Comparison of ENCODE assay signal across 21 cellular contexts in genomic region chr20:19922716-19923115, GRCh38.
DNase-seq lines count a peak whose midpoint lies in the region; ATAC-seq, FAIRE-seq and TF ChIP-seq lines count a peak whose summit lies in the region.
"Had no signal": no experiment of that assay in that cellular context is flagged by ENCODE, and none has a peak within 500 bp of the region (broad histone marks: within the 10 kb centered on the region; RNA-seq: fewer than 3 reads in every experiment).

No MANE protein-coding gene starts in this region.

- no peak for FAIRE-seq in small intestine (lab: Jason Lieb, UNC)
- FAIRE-seq: H54 had no signal

- H3K9me3 ChIP-seq in cardiac muscle cell (ENCODE audit: low read depth) (no peaks in the 10 kb centered on the region), liver (ENCODE audit: control insufficient read depth in 4 of 4, low read length in 3 of 4) (no peaks in the 10 kb centered on the region), spleen (no peaks in the 10 kb centered on the region), small intestine (ENCODE audit: control insufficient read depth, low read depth) (no peaks in the 10 kb centered on the region)
- H3K9me3 ChIP-seq: BE2C had no signal

- TF ChIP-seq CTCF in cardiac muscle cell (IDR thresholded peaks at IDR 0.05; ENCODE audit: low read depth, low read length) (no peak), choroid plexus epithelial cell (conservative IDR thresholded peaks at IDR 0.05; ENCODE audit: low read depth, low read length) (no peak), liver (IDR thresholded peaks at IDR 0.05; ENCODE audit: low read depth, low read length, missing input control) (no peak), spleen (IDR thresholded peaks at IDR 0.05 in 8 of 11, conservative IDR thresholded peaks at IDR 0.05 in 3 of 11) (no peak)

- peak in 1 of 2 donors; percentile 11 for TF ChIP-seq RAD21 in liver (IDR thresholded peaks at IDR 0.05)

- no peak for ATAC-seq in left ventricle myocardium superior
- ATAC-seq in HG03432 (IDR thresholded peaks at IDR 0.05; ENCODE audit: unreplicated experiment) = no peak

- DNase-seq in cardiac muscle cell (ENCODE audit: low read depth in 1 of 2, low spot score in 1 of 2) (no peak), left ventricle myocardium superior (no peak), choroid plexus epithelial cell (ENCODE audit: low read depth) (peak; percentile 23), spleen (no peak), NOMO-1 (lab: John Stamatoyannopoulos, UW; ENCODE audit: unreplicated experiment in 2 of 2) (no peak), small intestine (no peak)
- DNase-seq: 8988T; BE2C; CD4-positive, alpha-beta T cell; DMS79; IMR-90; Kasumi-1; MM.1S; NCI-H1105; NCI-H1694; NCI-H510A treated with DMSO at 0.1 percent for 48 hours; NCI-H82; SHP77 had no signal

- H3K27me3 ChIP-seq in cardiac muscle cell (no peaks in the 10 kb centered on the region), liver (ENCODE audit: control insufficient read depth in 4 of 4, insufficient read depth in 4 of 4, low read length in 3 of 4) (no peaks in the 10 kb centered on the region), spleen (replicated peaks in 1 of 7) (no peaks in the 10 kb centered on the region), small intestine (ENCODE audit: control insufficient read depth in 2 of 2, insufficient read depth in 2 of 2, low read length in 2 of 2) (no peaks in the 10 kb centered on the region)

- no peak overlapping the region for H3K4me3 ChIP-seq in cardiac muscle cell
- no peak overlapping the region for H3K4me3 ChIP-seq in choroid plexus epithelial cell (ENCODE audit: low read depth, low read length)
- H3K4me3 ChIP-seq in liver (ENCODE audit: low read depth in 1 of 3, low read length in 3 of 3) = no peak overlapping the region
- H3K4me3 ChIP-seq in spleen = no peak overlapping the region
- H3K4me3 ChIP-seq in small intestine (ENCODE audit: low read depth in 1 of 2, low read length in 2 of 2) = no peak overlapping the region

- H3K4me1 ChIP-seq in cardiac muscle cell (ENCODE audit: low read depth) = peaks cover 34% of the 10 kb centered on the region
- H3K4me1 ChIP-seq in liver (ENCODE audit: control insufficient read depth in 4 of 4, insufficient read depth in 4 of 4, low read length in 3 of 4) = peaks cover 0 to 8% (median 4%) of the 10 kb centered on the region in 4 donors
- peaks cover 13 to 68% (median 44%) of the 10 kb centered on the region in 6 donors for H3K4me1 ChIP-seq in spleen
- H3K4me1 ChIP-seq in small intestine (ENCODE audit: control insufficient read depth in 2 of 2, insufficient read depth in 1 of 2, low read depth in 1 of 2, low read length in 1 of 2) = peaks cover 4 to 13% of the 10 kb centered on the region in 2 donors
- H3K4me1 ChIP-seq: BE2C had no signal

- intact Hi-C loops in left ventricle myocardium superior (cut with micrococcal nuclease) = no loop called here
- intact Hi-C loops in spleen (cut with DNase I; ENCODE audit: low total_unique reads) = no loop called here

- TF ChIP-seq POLR2A in spleen (IDR thresholded peaks at IDR 0.05) = no peak

- H3K9ac ChIP-seq in liver (ENCODE audit: low read depth in 1 of 2, low read length in 2 of 2) = no peak overlapping the region

- WGBS in liver = 85% methylated on average over 7 of the region's 7 CpGs
- 50 to 79% (median 69%) methylated on average over 7 of the region's 7 CpGs for WGBS in spleen, 5 donors
- WGBS in small intestine, 3 donors = 81 to 89% (median 87%) methylated on average over 7 of the region's 7 CpGs

- H3K36me3 ChIP-seq in cardiac muscle cell = no peaks in the 10 kb centered on the region
- H3K36me3 ChIP-seq in liver (ENCODE audit: control insufficient read depth in 4 of 4, insufficient read depth in 3 of 4, low read depth in 1 of 4, low read length in 3 of 4) = no peaks in the 10 kb centered on the region
- no peaks in the 10 kb centered on the region for H3K36me3 ChIP-seq in spleen
- H3K36me3 ChIP-seq in small intestine (ENCODE audit: control insufficient read depth in 2 of 2, insufficient read depth in 2 of 2, low read length in 2 of 2) = no peaks in the 10 kb centered on the region
- H3K36me3 ChIP-seq: BE2C had no signal

- peak overlapping the region; percentile 64 for H3K27ac ChIP-seq in cardiac muscle cell
- H3K27ac ChIP-seq in liver (ENCODE audit: low read depth in 1 of 2, low read length in 2 of 2) = no peak overlapping the region
- peak overlapping the region in 6 of 8 donors; percentile 8 to 79 (median 61) for H3K27ac ChIP-seq in spleen
- no peak overlapping the region for H3K27ac ChIP-seq in small intestine (ENCODE audit: low read depth in 1 of 2, low read length in 1 of 2)

TF ChIP-seq in liver, 16 proteins besides CTCF, POLR2A, EP300 and RAD21:
- TF ChIP-seq NR2F2 (IDR thresholded peaks at IDR 0.05) (peak; percentile 77), ZBTB33 (IDR thresholded peaks at IDR 0.05) (no peak), RXRA (IDR thresholded peaks at IDR 0.05) (peak in 1 of 2 donors; percentile 39), HNF4A (conservative IDR thresholded peaks at IDR 0.05) (no peak)
TF ChIP-seq in liver: peak in this region for 2.

Comparison
In these comparisons a context has a peak if more than half of its experiments do, and no peak if none do; other contexts are left out.
1. H3K27ac ChIP-seq: peak in cardiac muscle cell (single experiment) and spleen (6 of 8); none in liver (0 of 2) and small intestine (0 of 2).